In the genomic region with DNA sequence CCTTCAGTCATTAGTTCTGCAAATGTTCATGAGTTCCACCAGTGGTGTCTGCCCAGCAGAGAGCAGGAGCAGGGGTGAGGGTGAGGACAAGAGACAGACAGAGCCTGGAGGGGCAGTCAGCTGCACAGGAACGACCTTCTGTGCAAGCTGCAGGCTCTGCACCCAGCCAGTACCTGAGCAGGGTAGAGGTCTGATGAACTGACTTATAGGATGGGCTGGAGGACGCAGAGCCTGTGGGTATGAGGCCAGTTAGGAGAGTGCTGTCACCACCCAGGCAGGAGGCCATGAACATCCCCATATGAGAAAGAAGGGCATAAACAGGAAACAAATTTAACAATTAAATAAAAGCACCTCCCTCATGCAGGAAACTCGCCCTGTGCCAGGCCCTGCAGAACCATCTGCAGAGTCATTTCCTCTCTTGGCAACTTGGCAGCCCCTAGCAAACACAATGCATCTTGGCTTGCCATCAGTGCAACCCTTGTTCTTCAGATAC, we compare ENCODE assay signal across 8 cellular contexts. TPM values are rescaled to one million over a fixed set of nuclear protein-coding genes. Genes with fewer than 3 reads are reported as not detected.
DNase-seq lines count a peak whose midpoint lies in the region; ATAC-seq and TF ChIP-seq lines count a peak whose summit lies in the region.

No MANE protein-coding gene starts in this region.

- H3K9ac ChIP-seq in DND-41 (ENCODE audit: low read depth, low read length) = peak overlapping the region; percentile 16
- H3K9ac ChIP-seq in trophoblast cell (ENCODE audit: low read length) = no peak overlapping the region
- H3K9ac ChIP-seq in H9 (ENCODE audit: extremely low read depth, insufficient read length, low read length) = no peak overlapping the region

- H4K91ac ChIP-seq in trophoblast cell (ENCODE audit: low read depth, low read length) = no peak overlapping the region
- H4K91ac ChIP-seq in H9 (ENCODE audit: insufficient read length, low read depth, low read length) = no peak overlapping the region

- no peaks in the 10 kb centered on the region for H3K9me3 Mint-ChIP-seq in T-cell
- no peaks in the 10 kb centered on the region for H3K9me3 Mint-ChIP-seq in brain
- no peaks in the 10 kb centered on the region for H3K9me3 Mint-ChIP-seq in H9

- H2BK120ac ChIP-seq in trophoblast cell (ENCODE audit: insufficient read depth, low read length, poor library complexity) (no peak overlapping the region), H9 (ENCODE audit: low read depth, low read length, poor library complexity, severe bottlenecking) (no peak overlapping the region)

- H2BK15ac ChIP-seq in H9 (ENCODE audit: low read depth, low read length) = no peak overlapping the region

- no peaks in the 10 kb centered on the region for H3K79me2 ChIP-seq in DND-41 (ENCODE audit: insufficient read depth, low read length)
- H3K79me2 ChIP-seq in trophoblast cell (ENCODE audit: control insufficient read depth, insufficient read depth, low read length, poor library complexity) = no peaks in the 10 kb centered on the region
- H3K79me2 ChIP-seq in H9 (ENCODE audit: insufficient read depth, low read length) = no peaks in the 10 kb centered on the region

- no peaks in the 10 kb centered on the region for H3K36me3 ChIP-seq in DND-41 (ENCODE audit: insufficient read depth, low read length)
- no peaks in the 10 kb centered on the region for H3K36me3 ChIP-seq in trophoblast cell (ENCODE audit: control insufficient read depth in 1 of 2, insufficient read depth in 2 of 2, low read length in 2 of 2)

- H3K4me3 Mint-ChIP-seq in T-cell (peak overlapping the region; percentile 50 to 69 (median 62)), brain (no peak overlapping the region), H9 (no peak overlapping the region)

- no peak overlapping the region for H3K14ac ChIP-seq in trophoblast cell (ENCODE audit: low read length)
- H3K14ac ChIP-seq in H9 (ENCODE audit: insufficient read depth, low read length) = no peak overlapping the region

- H2AK5ac ChIP-seq in trophoblast cell (ENCODE audit: low read length) = no peak overlapping the region
- no peak overlapping the region for H2AK5ac ChIP-seq in H9 (ENCODE audit: insufficient read length, low read length)

- H2BK12ac ChIP-seq in trophoblast cell (ENCODE audit: low read length) = no peak overlapping the region
- H2BK12ac ChIP-seq in H9 (ENCODE audit: insufficient read length, low read depth, low read length) = no peak overlapping the region

- H3K79me1 ChIP-seq in trophoblast cell (ENCODE audit: low read length) = no peaks in the 10 kb centered on the region
- H3K79me1 ChIP-seq in H9 (ENCODE audit: insufficient read depth, low read depth, low read length, poor library complexity, severe bottlenecking) = no peaks in the 10 kb centered on the region

- WGBS in trophoblast cell (ENCODE audit: extremely low coverage, insufficient coverage, insufficient read length) = no CpG with 5 or more reads among the region's 3 CpGs
- no CpG with 5 or more reads among the region's 3 CpGs for WGBS in H9 (ENCODE audit: extremely low coverage, insufficient read length, low lambda C conversion rate)

- H2BK20ac ChIP-seq in H9 (ENCODE audit: low read depth, low read length, poor library complexity, severe bottlenecking) = no peak overlapping the region

- H3K4me1 ChIP-seq in DND-41 (ENCODE audit: insufficient read depth, low read length) (peaks cover 14% of the 10 kb centered on the region), trophoblast cell (ENCODE audit: control insufficient read depth in 1 of 2, insufficient read depth in 2 of 2, low read length in 2 of 2) (no peaks in the 10 kb centered on the region), H9 (ENCODE audit: insufficient read depth, low read length) (peaks cover 2% of the 10 kb centered on the region; the same call in 1 of the 2 replicates)

- H3K4me3 ChIP-seq in DND-41 (ENCODE audit: low read depth in 1 of 2, low read length in 2 of 2) (no peak overlapping the region), trophoblast cell (ENCODE audit: low read depth, low read length) (no peak overlapping the region)

- H2AFZ ChIP-seq in DND-41 (ENCODE audit: low read depth, low read length) (peak overlapping the region; percentile 79), trophoblast cell (ENCODE audit: insufficient read depth, low read length, poor library complexity) (peak overlapping the region; percentile 37), H9 (ENCODE audit: low read length) (no peak overlapping the region)

- H4K12ac ChIP-seq in trophoblast cell (ENCODE audit: low read depth, low read length) = no peak overlapping the region

- H3K23ac ChIP-seq in trophoblast cell (ENCODE audit: low read length) (no peak overlapping the region), H9 (ENCODE audit: insufficient read length, low read depth, low read length) (no peak overlapping the region)

- H3K4me2 ChIP-seq in DND-41 (ENCODE audit: insufficient read depth, low read length) (0 out of 2 replicates have a peak overlapping the region, but pooled peaks have one; percentile 1), trophoblast cell (ENCODE audit: low read length) (no peak overlapping the region), H9 (ENCODE audit: insufficient read depth, insufficient read length, low read length) (no peak overlapping the region)

- H2BK5ac ChIP-seq in trophoblast cell (ENCODE audit: low read depth, low read length, poor library complexity) = no peak overlapping the region
- H2BK5ac ChIP-seq in H9 (ENCODE audit: insufficient read length, low read length) = no peak overlapping the region

- no peaks in the 10 kb centered on the region for H3K27me3 ChIP-seq in DND-41 (ENCODE audit: insufficient read depth, low read length, poor library complexity)
- H3K27me3 ChIP-seq in trophoblast cell (ENCODE audit: insufficient read depth, low read length) = no peaks in the 10 kb centered on the region
- H3K27me3 ChIP-seq in H9 (ENCODE audit: insufficient read depth, low read length) = no peaks in the 10 kb centered on the region

- H3K9me3 ChIP-seq in DND-41 (ENCODE audit: insufficient read depth, low read length, severe bottlenecking) (no peaks in the 10 kb centered on the region), trophoblast cell (ENCODE audit: insufficient read depth, low read depth, low read length) (no peaks in the 10 kb centered on the region), H9 (ENCODE audit: control insufficient read depth, low read depth, low read length) (no peaks in the 10 kb centered on the region)

- H4K20me1 ChIP-seq in DND-41 (ENCODE audit: insufficient read depth, low read length) (no peaks in the 10 kb centered on the region), H9 (ENCODE audit: control insufficient read depth, insufficient read depth, insufficient read length) (no peaks in the 10 kb centered on the region)

- POLR2A ChIA-PET in T-cell (lab: Charles Lee) = no interaction called here

- H3K18ac ChIP-seq in trophoblast cell (ENCODE audit: low read length) = no peak overlapping the region
- no peak overlapping the region for H3K18ac ChIP-seq in H9 (ENCODE audit: insufficient read length, low read depth, low read length)

- H3K27ac Mint-ChIP-seq in T-cell (peak overlapping the region; percentile 99 to 100), brain (peak overlapping the region in 3 of 5 experiments; percentile 41 to 52 (median 47)), H9 (no peak overlapping the region; a peak in 1 of 7 replicates)

- H3K36me3 Mint-ChIP-seq in T-cell = no peaks in the 10 kb centered on the region
- no peaks in the 10 kb centered on the region for H3K36me3 Mint-ChIP-seq in brain
- no peaks in the 10 kb centered on the region for H3K36me3 Mint-ChIP-seq in H9 (ENCODE audit: insufficient read depth in 1 of 3, low read depth in 3 of 3)

- H4K8ac ChIP-seq in trophoblast cell (ENCODE audit: low read depth, low read length) = no peak overlapping the region
- H4K8ac ChIP-seq in H9 (replicated peaks; ENCODE audit: insufficient read length, low read depth, low read length) = no peak overlapping the region

- no peaks in the 10 kb centered on the region for H3K27me3 Mint-ChIP-seq in T-cell
- peaks cover 5% of the 10 kb centered on the region for H3K27me3 Mint-ChIP-seq in brain
- H3K27me3 Mint-ChIP-seq in H9 (ENCODE audit: low read depth) = no peaks in the 10 kb centered on the region; the same call in 1 of the 2 replicates

- peak; percentile 49 for DNase-seq in DND-41
- peak; percentile 20 to 75 (median 50) for DNase-seq in T-cell
- DNase-seq in trophoblast cell = no peak
- DNase-seq in H9 = no peak

- H3K4ac ChIP-seq in trophoblast cell (ENCODE audit: low read depth, low read length) (no peak overlapping the region), H9 (ENCODE audit: low read depth, low read length) (no peak overlapping the region)

- no peak overlapping the region for H3K56ac ChIP-seq in H9 (ENCODE audit: insufficient read length, low read depth, low read length)

- peak; percentile 90 for ATAC-seq in DND-41 (ENCODE audit: insufficient read depth, low read depth)
- ATAC-seq in T-cell (replicated peaks in 1 of 4) = peak; percentile 88 to 96 (median 96)
- no peak for ATAC-seq in HG02678 (IDR thresholded peaks at IDR 0.05; ENCODE audit: unreplicated experiment)
- no peak for ATAC-seq in HG03159 (IDR thresholded peaks at IDR 0.05; ENCODE audit: unreplicated experiment)
- no peak for ATAC-seq in GM18909 (IDR thresholded peaks at IDR 0.05; ENCODE audit: poor library complexity, unreplicated experiment)

- H3K23me2 ChIP-seq in H9 (ENCODE audit: insufficient read length, low read depth, low read length, poor library complexity, severe bottlenecking) = no peaks in the 10 kb centered on the region

- H3K4me1 Mint-ChIP-seq in T-cell (peaks cover 44 to 59% (median 49%) of the 10 kb centered on the region in 3 donors), brain (peaks cover 24% of the 10 kb centered on the region), H9 (peaks cover 16 to 21% of the 10 kb centered on the region in 2 experiments)

- H3T11ph ChIP-seq in H9 (ENCODE audit: low read length) = no peak overlapping the region

- H4K5ac ChIP-seq in H9 (ENCODE audit: insufficient read length, low read depth, low read length) = no peak overlapping the region

- H3K27ac ChIP-seq in DND-41 (ENCODE audit: low read length) (peak overlapping the region; percentile 47), trophoblast cell (ENCODE audit: low read depth, low read length) (no peak overlapping the region), H9 (ENCODE audit: insufficient read length, low read depth, low read length) (no peak overlapping the region)

- CTCF ChIA-PET in T-cell (lab: Charles Lee) = interaction anchor here in 1 of 2 donors (0.7 kb wide), 1 partner anchor 15 kb away, joined by 3 read pairs; no protein-coding TSS in a partner anchor

- no peak for TF ChIP-seq CTCF in DND-41 (IDR thresholded peaks at IDR 0.05; ENCODE audit: borderline replicate concordance, extremely low read depth, low read length, poor library complexity, severe bottlenecking)
- TF ChIP-seq CTCF in brain (conservative IDR thresholded peaks at IDR 0.05) = no peak
- TF ChIP-seq CTCF in H9 (conservative IDR thresholded peaks at IDR 0.05) = no peak

RNA-seq across cellular contexts. Expression of a gene that starts 17.9 kb away (rescaled TPM):
- not detected for total RNA-seq in T-cell
- not detected for polyA plus RNA-seq in brain (ENCODE audit: insufficient read depth, low read depth, low replicate concordance)
- not detected in 2 replicates for polyA plus RNA-seq in trophoblast cell (2013)
- not detected in 2 replicates for total RNA-seq in H9 (2021)

RNA-seq across cellular contexts. Expression of a gene that starts 20.2 kb away (rescaled TPM):
- not detected for total RNA-seq in T-cell
- polyA plus RNA-seq in brain (ENCODE audit: insufficient read depth, low read depth, low replicate concordance) = not detected
- polyA plus RNA-seq in trophoblast cell (2013) = 0.18 and 0.23 TPM in 2 replicates
- 0.48 TPM in 2 replicates for total RNA-seq in H9 (2021)

RNA-seq across cellular contexts. Expression of a gene that starts 25.8 kb away (rescaled TPM):
- not detected for total RNA-seq in T-cell
- not detected for polyA plus RNA-seq in brain (ENCODE audit: insufficient read depth, low read depth, low replicate concordance)
- 0.01 TPM in 1 of 2 replicates, not detected in the other for polyA plus RNA-seq in trophoblast cell (2013)
- total RNA-seq in H9 (2021) = not detected in 2 replicates

RNA-seq across cellular contexts. Expression of a gene that starts 44.4 kb away (rescaled TPM):
- total RNA-seq in T-cell (not detected), H9 (2021) (0.31 and 0.33 TPM in 2 replicates)
- not detected for polyA plus RNA-seq in brain (ENCODE audit: insufficient read depth, low read depth, low replicate concordance)
- not detected in 2 replicates for polyA plus RNA-seq in trophoblast cell (2013)

Comparison
In these comparisons a context has a peak if more than half of its experiments do, and no peak if none do; other contexts are left out.
1. ATAC-seq: peak in DND-41 (single experiment) and T-cell (4 of 4); none in HG02678 (single experiment), HG03159 (single experiment) and GM18909 (single experiment).
2. DNase-seq: peak in DND-41 (single experiment) and T-cell (34 of 34); none in trophoblast cell (0 of 2) and H9 (single experiment).
3. H3K27ac Mint-ChIP-seq: peak in T-cell (2 of 2) and brain (3 of 5); none in H9 (0 of 3).
4. H3K4me3 Mint-ChIP-seq: peak in T-cell (3 of 3); none in brain (0 of 5) and H9 (0 of 2).